16 cellular contexts compared by ENCODE assay signal in the genomic region with DNA sequence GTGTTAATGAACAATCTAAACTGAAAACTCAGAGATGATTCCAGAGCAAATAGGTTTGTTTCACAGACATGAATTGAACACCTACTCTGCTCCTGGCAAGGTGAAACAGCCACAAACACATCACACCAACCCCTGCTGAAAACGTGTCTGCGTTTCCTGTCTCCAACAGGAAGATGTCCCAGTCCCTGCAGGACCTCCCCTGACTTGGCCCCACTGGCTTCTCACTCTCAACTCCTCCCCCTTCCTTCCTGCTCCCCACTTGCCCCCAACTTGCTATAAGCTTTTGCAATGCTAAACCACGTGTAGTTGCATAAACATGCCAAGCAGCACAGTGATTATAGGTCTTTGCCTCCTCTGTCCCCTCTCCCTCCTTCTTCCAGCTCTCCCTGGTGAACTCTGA.
A peak's percentile ranks its signal among the peaks of the same experiment; 100 is the strongest.
DNase-seq lines count a peak whose midpoint lies in the region; ATAC-seq and TF ChIP-seq lines count a peak whose summit lies in the region.
"Had no signal": no experiment of that assay in that cellular context is flagged by ENCODE, and none has a peak within 500 bp of the region (broad histone marks: within the 10 kb centered on the region; RNA-seq: fewer than 3 reads in every experiment).

No MANE protein-coding gene starts in this region.

- TF ChIP-seq EP300 in gastroesophageal sphincter (IDR thresholded peaks at IDR 0.05), result no peak

- peaks cover 9% of the 10 kb centered on the region for H3K4me1 ChIP-seq in effector memory CD4-positive, alpha-beta T cell (ENCODE audit: control insufficient read depth, insufficient read depth, low read length, poor library complexity, severe bottlenecking)
- H3K4me1 ChIP-seq in gastroesophageal sphincter, result no peaks in the 10 kb centered on the region
- H3K4me1 ChIP-seq in left ventricle myocardium inferior, result no peaks in the 10 kb centered on the region
- H3K4me1 ChIP-seq: SJCRH30, vagina had no signal

- H3K27me3 Mint-ChIP-seq in activated CD8-positive, alpha-beta T cell treated with anti-CD3 and anti-CD28 coated beads for 36 hours, result no peaks in the 10 kb centered on the region

- H3K27ac Mint-ChIP-seq in activated CD8-positive, alpha-beta T cell treated with anti-CD3 and anti-CD28 coated beads for 36 hours, result peak overlapping the region; percentile 37
- peak overlapping the region; percentile 67 for H3K27ac Mint-ChIP-seq in stimulated activated effector memory CD8-positive, alpha-beta T cell treated with anti-CD3 and anti-CD28 coated beads, Interleukin-12 subunit alpha, Interleukin-12 subunit beta, amount 100 ng/mL, for 72 hours
- H3K27ac Mint-ChIP-seq: HFFc6 had no signal

- CTCF ChIA-PET in activated CD8-positive, alpha-beta T cell treated with anti-CD3 and anti-CD28 coated beads for 36 hours (lab: Charles Lee), result no interaction called here

- no peak overlapping the region for H3K4me3 ChIP-seq in effector memory CD4-positive, alpha-beta T cell (ENCODE audit: insufficient read depth, low read depth, low read length, poor library complexity, severe bottlenecking)
- no peak overlapping the region for H3K4me3 ChIP-seq in gastroesophageal sphincter
- no peak overlapping the region for H3K4me3 ChIP-seq in left ventricle myocardium inferior
- H3K4me3 ChIP-seq: SJCRH30, vagina had no signal

- H3K4me3 Mint-ChIP-seq in activated CD8-positive, alpha-beta T cell treated with anti-CD3 and anti-CD28 coated beads for 36 hours, result no peak overlapping the region
- peak overlapping the region; percentile 23 for H3K4me3 Mint-ChIP-seq in stimulated activated effector memory CD8-positive, alpha-beta T cell treated with anti-CD3 and anti-CD28 coated beads, Interleukin-12 subunit alpha, Interleukin-12 subunit beta, amount 100 ng/mL, for 72 hours
- H3K4me3 Mint-ChIP-seq: HFFc6 had no signal

- WGBS in gastroesophageal sphincter (ENCODE audit: low coverage in 1 of 2), 2 donors, result 0 to 13% methylated on average over 1 to 3 of the region's 3 CpGs

- ATAC-seq in activated CD8-positive, alpha-beta T cell treated with anti-CD3 and anti-CD28 coated beads for 36 hours, result peak; percentile 85
- peak; percentile 72 for ATAC-seq in stimulated activated effector memory CD8-positive, alpha-beta T cell treated with anti-CD3 and anti-CD28 coated beads, Interleukin-12 subunit alpha, Interleukin-12 subunit beta, amount 100 ng/mL, for 72 hours
- ATAC-seq in gastroesophageal sphincter, result no peak
- ATAC-seq: right cardiac atrium had no signal

- DNase-seq in activated effector memory CD4-positive, alpha-beta T cell treated with Interleukin-2 at 50 U/mL for 16 hours, result peak; percentile 18
- no peak for DNase-seq in activated effector memory CD4-positive, alpha-beta T cell treated with anti-CD3 and anti-CD28 coated beads, Interleukin-2, amount 50 U/mL, for 16 hours
- DNase-seq in activated CD8-positive, alpha-beta T cell treated with anti-CD3 and anti-CD28 coated beads for 36 hours, result peak; percentile 61
- peak; percentile 6 to 15 (median 7) for DNase-seq in effector memory CD4-positive, alpha-beta T cell
- peak; percentile 7 to 50 for DNase-seq in stimulated activated effector memory CD8-positive, alpha-beta T cell treated with anti-CD3 and anti-CD28 coated beads, Interleukin-12 subunit alpha, Interleukin-12 subunit beta, amount 100 ng/mL, for 72 hours (ENCODE audit: low spot score in 2 of 2)
- DNase-seq in left ventricle myocardium inferior (no peak), hippocampal formation (lab: John Stamatoyannopoulos, UW) (no peak)
- DNase-seq: foreskin fibroblast, HFFc6, NCI-H1694, NCI-H526, right cardiac atrium, SJCRH30, WERI-Rb-1 had no signal

- POLR2A ChIA-PET in activated CD8-positive, alpha-beta T cell treated with anti-CD3 and anti-CD28 coated beads for 36 hours (lab: Charles Lee), result no interaction called here

- no peak for TF ChIP-seq POLR2A in gastroesophageal sphincter (IDR thresholded peaks at IDR 0.05)

- no peaks in the 10 kb centered on the region for H3K36me3 Mint-ChIP-seq in activated CD8-positive, alpha-beta T cell treated with anti-CD3 and anti-CD28 coated beads for 36 hours (ENCODE audit: low read depth)
- H3K36me3 Mint-ChIP-seq in stimulated activated effector memory CD8-positive, alpha-beta T cell treated with anti-CD3 and anti-CD28 coated beads, Interleukin-12 subunit alpha, Interleukin-12 subunit beta, amount 100 ng/mL, for 72 hours, result no peaks in the 10 kb centered on the region

- no peaks in the 10 kb centered on the region for H3K9me3 Mint-ChIP-seq in activated CD8-positive, alpha-beta T cell treated with anti-CD3 and anti-CD28 coated beads for 36 hours
- no peaks in the 10 kb centered on the region for H3K9me3 Mint-ChIP-seq in stimulated activated effector memory CD8-positive, alpha-beta T cell treated with anti-CD3 and anti-CD28 coated beads, Interleukin-12 subunit alpha, Interleukin-12 subunit beta, amount 100 ng/mL, for 72 hours

- H3K4me1 Mint-ChIP-seq in activated CD8-positive, alpha-beta T cell treated with anti-CD3 and anti-CD28 coated beads for 36 hours (ENCODE audit: low read depth), result peaks cover 36% of the 10 kb centered on the region
- H3K4me1 Mint-ChIP-seq in stimulated activated effector memory CD8-positive, alpha-beta T cell treated with anti-CD3 and anti-CD28 coated beads, Interleukin-12 subunit alpha, Interleukin-12 subunit beta, amount 100 ng/mL, for 72 hours, result peaks cover 40% of the 10 kb centered on the region

- no peaks in the 10 kb centered on the region for H3K9me3 ChIP-seq in effector memory CD4-positive, alpha-beta T cell (ENCODE audit: control insufficient read depth, low read length)
- no peaks in the 10 kb centered on the region for H3K9me3 ChIP-seq in gastroesophageal sphincter
- H3K9me3 ChIP-seq in left ventricle myocardium inferior (replicated peaks), result no peaks in the 10 kb centered on the region
- H3K9me3 ChIP-seq: SJCRH30, vagina had no signal

- TF ChIP-seq CTCF in activated CD8-positive, alpha-beta T cell treated with anti-CD3 and anti-CD28 coated beads for 36 hours (IDR thresholded peaks at IDR 0.05), result no peak
- no peak for TF ChIP-seq CTCF in gastroesophageal sphincter (IDR thresholded peaks at IDR 0.05)
- no peak for TF ChIP-seq CTCF in left ventricle myocardium inferior (IDR thresholded peaks at IDR 0.05; ENCODE audit: borderline replicate concordance)

- no peaks in the 10 kb centered on the region for H3K36me3 ChIP-seq in effector memory CD4-positive, alpha-beta T cell (ENCODE audit: control insufficient read depth, insufficient read depth, low read length)
- H3K36me3 ChIP-seq in gastroesophageal sphincter (no peaks in the 10 kb centered on the region), left ventricle myocardium inferior (no peaks in the 10 kb centered on the region)
- H3K36me3 ChIP-seq: SJCRH30, vagina, WERI-Rb-1 had no signal

- H3K27ac ChIP-seq in effector memory CD4-positive, alpha-beta T cell (ENCODE audit: insufficient read depth, low read length, poor library complexity, severe bottlenecking), result no peak overlapping the region
- no peak overlapping the region for H3K27ac ChIP-seq in gastroesophageal sphincter
- no peak overlapping the region for H3K27ac ChIP-seq in left ventricle myocardium inferior (replicated peaks)
- H3K27ac ChIP-seq: SJCRH30, vagina, WERI-Rb-1 had no signal

- H3K27me3 ChIP-seq in effector memory CD4-positive, alpha-beta T cell (replicated peaks; ENCODE audit: control insufficient read depth, insufficient read depth, low read length, poor library complexity, severe bottlenecking), result no peaks in the 10 kb centered on the region
- H3K27me3 ChIP-seq in gastroesophageal sphincter (peaks cover 15% of the 10 kb centered on the region), left ventricle myocardium inferior (ENCODE audit: low read depth) (peaks cover 50% of the 10 kb centered on the region)
- H3K27me3 ChIP-seq: SJCRH30, vagina had no signal

- intact Hi-C loops in activated CD8-positive, alpha-beta T cell treated with anti-CD3 and anti-CD28 coated beads for 36 hours (cut with micrococcal nuclease), result no loop called here
- intact Hi-C loops in left ventricle myocardium inferior (cut with micrococcal nuclease), result no loop called here

Comparison
In these comparisons a context has a peak if more than half of its experiments do, and no peak if none do; other contexts are left out.
1. DNase-seq: peak in activated effector memory CD4-positive, alpha-beta T cell treated with Interleukin-2 at 50 U/mL for 16 hours (single experiment), activated CD8-positive, alpha-beta T cell treated with anti-CD3 and anti-CD28 coated beads for 36 hours (single experiment), effector memory CD4-positive, alpha-beta T cell (3 of 3) and stimulated activated effector memory CD8-positive, alpha-beta T cell treated with anti-CD3 and anti-CD28 coated beads, Interleukin-12 subunit alpha, Interleukin-12 subunit beta, amount 100 ng/mL, for 72 hours (2 of 2); none in activated effector memory CD4-positive, alpha-beta T cell treated with anti-CD3 and anti-CD28 coated beads, Interleukin-2, amount 50 U/mL, for 16 hours (single experiment), left ventricle myocardium inferior (single experiment) and hippocampal formation (0 of 2).